ENCODE assay signal across 1 cellular context in genomic region chr3:168157301-168157700, GRCh38.
TF ChIP-seq lines count a peak whose summit lies in the region.

No MANE protein-coding gene starts in this region.

TF ChIP-seq in K562, 482 proteins besides CTCF, POLR2A, EP300 and RAD21 (continued from another document and continues in another):
- TF ChIP-seq ARID3B (CRISPR knock-in tag; IDR thresholded peaks at IDR 0.05; ENCODE audit: borderline replicate concordance) (no peak), CXXC5 (CRISPR knock-in tag; IDR thresholded peaks at IDR 0.05) (peak; percentile 97), HDAC2 (IDR thresholded peaks at IDR 0.05) (peak; percentile 89), HCFC1 (IDR thresholded peaks at IDR 0.05; ENCODE audit: low read depth, low read length) (no peak), MYC (IDR thresholded peaks at IDR 0.05; ENCODE audit: low read depth, low read length) (peak; percentile 46; the same call in 1 of the 2 replicates), MYC (CRISPR knock-in tag; IDR thresholded peaks at IDR 0.05; ENCODE audit: borderline replicate concordance, low read depth) (no peak), MEF2D (tag; conservative IDR thresholded peaks at IDR 0.05; ENCODE audit: low read depth) (peak; percentile 63; the same call in 1 of the 2 replicates), SUPT5H (IDR thresholded peaks at IDR 0.05) (no peak), PHB2 (IDR thresholded peaks at IDR 0.05; ENCODE audit: low read depth) (peak; percentile 96), L3MBTL2 (IDR thresholded peaks at IDR 0.05) (no peak), E4F1 (CRISPR knock-in tag; IDR thresholded peaks at IDR 0.05; ENCODE audit: borderline replicate concordance) (no peak), NRF1 (conservative IDR thresholded peaks at IDR 0.05 in 1 of 2, IDR thresholded peaks at IDR 0.05 in 1 of 2) (peak in 1 of 2 experiments; percentile 20; a peak in 1 of 4 replicates), POLR2G (IDR thresholded peaks at IDR 0.05; ENCODE audit: low read depth, low read length) (no peak), ZNF445 (CRISPR knock-in tag; IDR thresholded peaks at IDR 0.05; ENCODE audit: low read depth) (no peak), ELF4 (CRISPR knock-in tag; IDR thresholded peaks at IDR 0.05) (peak; percentile 98), GTF2E2 (tag; IDR thresholded peaks at IDR 0.05) (no peak), TAF9B (IDR thresholded peaks at IDR 0.05; ENCODE audit: partially characterized antibody) (peak; percentile 51), PKNOX1 (IDR thresholded peaks at IDR 0.05) (peak; percentile 30; the same call in 1 of the 2 replicates), CEBPG (CRISPR knock-in tag; IDR thresholded peaks at IDR 0.05) (peak; percentile 97), CEBPG (tag; conservative IDR thresholded peaks at IDR 0.05 in 1 of 2, IDR thresholded peaks at IDR 0.05 in 1 of 2) (peak; percentile 80 to 90), KAT8 (IDR thresholded peaks at IDR 0.05; ENCODE audit: low read depth) (no peak), SRSF3 (IDR thresholded peaks at IDR 0.05; ENCODE audit: insufficient read depth, low read length) (no peak), MTA1 (IDR thresholded peaks at IDR 0.05; ENCODE audit: borderline replicate concordance) (peak; percentile 94), ASH1L (IDR thresholded peaks at IDR 0.05; ENCODE audit: borderline replicate concordance, low read depth, partially characterized antibody) (peak; percentile 11), CREB1 (IDR thresholded peaks at IDR 0.05) (peak; percentile 71; the same call in 1 of the 2 replicates), CREB1 (CRISPR knock-in tag; IDR thresholded peaks at IDR 0.05) (no peak), NCOA2 (IDR thresholded peaks at IDR 0.05; ENCODE audit: partially characterized antibody in 2 of 2) (peak; percentile 65 to 66), ZNF707 (CRISPR knock-in tag; conservative IDR thresholded peaks at IDR 0.05) (no peak), GTF3C2 (IDR thresholded peaks at IDR 0.05; ENCODE audit: borderline replicate concordance, extremely low read depth, insufficient read length) (no peak), NFIC (IDR thresholded peaks at IDR 0.05) (peak; percentile 92), MAFK (IDR thresholded peaks at IDR 0.05; ENCODE audit: low read length) (peak; percentile 7; the same call in 1 of the 2 replicates), FIP1L1 (IDR thresholded peaks at IDR 0.05; ENCODE audit: low read depth, low read length, poor library complexity, severe bottlenecking) (no peak), E2F3 (CRISPR knock-in tag; IDR thresholded peaks at IDR 0.05) (no peak), NFRKB (IDR thresholded peaks at IDR 0.05; ENCODE audit: low read depth) (no peak; the same call in 1 of the 2 replicates), ZBTB33 (CRISPR knock-in tag; IDR thresholded peaks at IDR 0.05) (no peak), ZNF444 (CRISPR knock-in tag; IDR thresholded peaks at IDR 0.05) (peak; percentile 50; the same call in 1 of the 2 replicates), ZNF584 (CRISPR knock-in tag; IDR thresholded peaks at IDR 0.05; ENCODE audit: low read depth) (peak; percentile 85; the same call in 1 of the 2 replicates), ZEB2 (IDR thresholded peaks at IDR 0.05) (peak; percentile 99), NFE2 (IDR thresholded peaks at IDR 0.05; ENCODE audit: low read depth) (no peak; the same call in 1 of the 2 replicates), NCOA4 (IDR thresholded peaks at IDR 0.05; ENCODE audit: partially characterized antibody) (peak; percentile 86), NCOR1 (IDR thresholded peaks at IDR 0.05) (peak; percentile 98), ZKSCAN8 (CRISPR knock-in tag; IDR thresholded peaks at IDR 0.05) (no peak), GTF2B (IDR thresholded peaks at IDR 0.05; ENCODE audit: extremely low read depth, insufficient read length) (no peak), POLR2B (IDR thresholded peaks at IDR 0.05; ENCODE audit: low read depth, partially characterized antibody) (no peak), MEF2A (IDR thresholded peaks at IDR 0.05; ENCODE audit: control insufficient read depth, low read depth, low read length) (no peak), ZKSCAN1 (IDR thresholded peaks at IDR 0.05; ENCODE audit: low read depth, low read length) (no peak), NR2F6 (CRISPR knock-in tag; IDR thresholded peaks at IDR 0.05) (no peak), ZNF197 (CRISPR knock-in tag; IDR thresholded peaks at IDR 0.05; ENCODE audit: low read depth) (0 out of 2 replicates have a peak, but pooled peaks have one; percentile 28)
- TF ChIP-seq, protein P1, sequence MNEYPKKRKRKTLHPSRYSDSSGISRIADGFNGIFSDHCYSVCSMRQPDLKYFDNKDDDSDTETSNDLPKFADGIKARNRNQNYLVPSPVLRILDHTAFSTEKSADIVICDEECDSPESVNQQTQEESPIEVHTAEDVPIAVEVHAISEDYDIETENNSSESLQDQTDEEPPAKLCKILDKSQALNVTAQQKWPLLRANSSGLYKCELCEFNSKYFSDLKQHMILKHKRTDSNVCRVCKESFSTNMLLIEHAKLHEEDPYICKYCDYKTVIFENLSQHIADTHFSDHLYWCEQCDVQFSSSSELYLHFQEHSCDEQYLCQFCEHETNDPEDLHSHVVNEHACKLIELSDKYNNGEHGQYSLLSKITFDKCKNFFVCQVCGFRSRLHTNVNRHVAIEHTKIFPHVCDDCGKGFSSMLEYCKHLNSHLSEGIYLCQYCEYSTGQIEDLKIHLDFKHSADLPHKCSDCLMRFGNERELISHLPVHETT (CRISPR knock-in tag; conservative IDR thresholded peaks at IDR 0.05 in 1 of 2, IDR thresholded peaks at IDR 0.05 in 1 of 2), result peak in 1 of 2 experiments; percentile 84; a peak in 2 of 4 replicates
- TF ChIP-seq, protein P2, sequence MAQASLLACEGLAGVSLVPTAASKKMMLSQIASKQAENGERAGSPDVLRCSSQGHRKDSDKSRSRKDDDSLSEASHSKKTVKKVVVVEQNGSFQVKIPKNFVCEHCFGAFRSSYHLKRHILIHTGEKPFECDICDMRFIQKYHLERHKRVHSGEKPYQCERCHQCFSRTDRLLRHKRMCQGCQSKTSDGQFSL (CRISPR knock-in tag; IDR thresholded peaks at IDR 0.05), result no peak
- TF ChIP-seq, protein P2 (tag; IDR thresholded peaks at IDR 0.05), result no peak
- TF ChIP-seq, protein P3, sequence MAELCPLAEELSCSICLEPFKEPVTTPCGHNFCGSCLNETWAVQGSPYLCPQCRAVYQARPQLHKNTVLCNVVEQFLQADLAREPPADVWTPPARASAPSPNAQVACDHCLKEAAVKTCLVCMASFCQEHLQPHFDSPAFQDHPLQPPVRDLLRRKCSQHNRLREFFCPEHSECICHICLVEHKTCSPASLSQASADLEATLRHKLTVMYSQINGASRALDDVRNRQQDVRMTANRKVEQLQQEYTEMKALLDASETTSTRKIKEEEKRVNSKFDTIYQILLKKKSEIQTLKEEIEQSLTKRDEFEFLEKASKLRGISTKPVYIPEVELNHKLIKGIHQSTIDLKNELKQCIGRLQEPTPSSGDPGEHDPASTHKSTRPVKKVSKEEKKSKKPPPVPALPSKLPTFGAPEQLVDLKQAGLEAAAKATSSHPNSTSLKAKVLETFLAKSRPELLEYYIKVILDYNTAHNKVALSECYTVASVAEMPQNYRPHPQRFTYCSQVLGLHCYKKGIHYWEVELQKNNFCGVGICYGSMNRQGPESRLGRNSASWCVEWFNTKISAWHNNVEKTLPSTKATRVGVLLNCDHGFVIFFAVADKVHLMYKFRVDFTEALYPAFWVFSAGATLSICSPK (IDR thresholded peaks at IDR 0.05; ENCODE audit: borderline replicate concordance), result no peak
- TF ChIP-seq, protein P4, sequence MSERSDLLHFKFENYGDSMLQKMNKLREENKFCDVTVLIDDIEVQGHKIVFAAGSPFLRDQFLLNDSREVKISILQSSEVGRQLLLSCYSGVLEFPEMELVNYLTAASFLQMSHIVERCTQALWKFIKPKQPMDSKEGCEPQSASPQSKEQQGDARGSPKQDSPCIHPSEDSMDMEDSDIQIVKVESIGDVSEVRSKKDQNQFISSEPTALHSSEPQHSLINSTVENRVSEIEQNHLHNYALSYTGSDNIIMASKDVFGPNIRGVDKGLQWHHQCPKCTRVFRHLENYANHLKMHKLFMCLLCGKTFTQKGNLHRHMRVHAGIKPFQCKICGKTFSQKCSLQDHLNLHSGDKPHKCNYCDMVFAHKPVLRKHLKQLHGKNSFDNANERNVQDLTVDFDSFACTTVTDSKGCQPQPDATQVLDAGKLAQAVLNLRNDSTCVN (CRISPR knock-in tag; IDR thresholded peaks at IDR 0.05), result no peak
